Comparison of ENCODE assay signal across 1 cellular context in the genomic region with DNA sequence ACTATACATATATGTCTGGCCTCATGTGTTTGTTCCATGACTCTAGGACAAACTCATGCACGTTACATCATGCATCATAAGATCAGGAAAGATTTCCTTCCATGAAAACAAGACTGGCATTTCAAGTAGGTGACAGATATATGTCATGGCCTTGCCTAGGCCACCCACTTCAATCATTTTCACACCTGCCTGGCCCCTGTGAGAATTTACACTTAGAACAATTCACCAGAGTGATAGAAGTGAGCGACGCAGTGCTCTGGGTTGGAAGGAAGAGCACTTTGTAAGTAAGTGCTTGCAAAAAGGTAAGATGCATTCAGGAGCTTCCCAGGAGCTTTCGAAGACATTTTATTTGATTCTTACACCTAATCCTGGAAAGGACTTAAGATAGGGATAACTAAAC.
TF ChIP-seq lines count a peak whose summit lies in the region.

No MANE protein-coding gene starts in this region.

TF ChIP-seq in GM23338, 12 proteins besides CTCF, POLR2A, EP300 and RAD21:
- no peak for TF ChIP-seq ZNF114 (CRISPR knock-in tag; IDR thresholded peaks at IDR 0.05)
- no peak for TF ChIP-seq ZNF331 (CRISPR knock-in tag; IDR thresholded peaks at IDR 0.05; ENCODE audit: low read depth)
- TF ChIP-seq POLR2AphosphoS5 (IDR thresholded peaks at IDR 0.05; ENCODE audit: low read depth): no peak
- TF ChIP-seq, protein P1, sequence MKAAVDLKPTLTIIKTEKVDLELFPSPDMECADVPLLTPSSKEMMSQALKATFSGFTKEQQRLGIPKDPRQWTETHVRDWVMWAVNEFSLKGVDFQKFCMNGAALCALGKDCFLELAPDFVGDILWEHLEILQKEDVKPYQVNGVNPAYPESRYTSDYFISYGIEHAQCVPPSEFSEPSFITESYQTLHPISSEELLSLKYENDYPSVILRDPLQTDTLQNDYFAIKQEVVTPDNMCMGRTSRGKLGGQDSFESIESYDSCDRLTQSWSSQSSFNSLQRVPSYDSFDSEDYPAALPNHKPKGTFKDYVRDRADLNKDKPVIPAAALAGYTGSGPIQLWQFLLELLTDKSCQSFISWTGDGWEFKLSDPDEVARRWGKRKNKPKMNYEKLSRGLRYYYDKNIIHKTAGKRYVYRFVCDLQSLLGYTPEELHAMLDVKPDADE (IDR thresholded peaks at IDR 0.05): no peak
- no peak for TF ChIP-seq JUNB (IDR thresholded peaks at IDR 0.05; ENCODE audit: unreplicated experiment)
- TF ChIP-seq EZH2phosphoT487 (IDR thresholded peaks at IDR 0.05; ENCODE audit: unreplicated experiment): no peak
- TF ChIP-seq, protein P2, sequence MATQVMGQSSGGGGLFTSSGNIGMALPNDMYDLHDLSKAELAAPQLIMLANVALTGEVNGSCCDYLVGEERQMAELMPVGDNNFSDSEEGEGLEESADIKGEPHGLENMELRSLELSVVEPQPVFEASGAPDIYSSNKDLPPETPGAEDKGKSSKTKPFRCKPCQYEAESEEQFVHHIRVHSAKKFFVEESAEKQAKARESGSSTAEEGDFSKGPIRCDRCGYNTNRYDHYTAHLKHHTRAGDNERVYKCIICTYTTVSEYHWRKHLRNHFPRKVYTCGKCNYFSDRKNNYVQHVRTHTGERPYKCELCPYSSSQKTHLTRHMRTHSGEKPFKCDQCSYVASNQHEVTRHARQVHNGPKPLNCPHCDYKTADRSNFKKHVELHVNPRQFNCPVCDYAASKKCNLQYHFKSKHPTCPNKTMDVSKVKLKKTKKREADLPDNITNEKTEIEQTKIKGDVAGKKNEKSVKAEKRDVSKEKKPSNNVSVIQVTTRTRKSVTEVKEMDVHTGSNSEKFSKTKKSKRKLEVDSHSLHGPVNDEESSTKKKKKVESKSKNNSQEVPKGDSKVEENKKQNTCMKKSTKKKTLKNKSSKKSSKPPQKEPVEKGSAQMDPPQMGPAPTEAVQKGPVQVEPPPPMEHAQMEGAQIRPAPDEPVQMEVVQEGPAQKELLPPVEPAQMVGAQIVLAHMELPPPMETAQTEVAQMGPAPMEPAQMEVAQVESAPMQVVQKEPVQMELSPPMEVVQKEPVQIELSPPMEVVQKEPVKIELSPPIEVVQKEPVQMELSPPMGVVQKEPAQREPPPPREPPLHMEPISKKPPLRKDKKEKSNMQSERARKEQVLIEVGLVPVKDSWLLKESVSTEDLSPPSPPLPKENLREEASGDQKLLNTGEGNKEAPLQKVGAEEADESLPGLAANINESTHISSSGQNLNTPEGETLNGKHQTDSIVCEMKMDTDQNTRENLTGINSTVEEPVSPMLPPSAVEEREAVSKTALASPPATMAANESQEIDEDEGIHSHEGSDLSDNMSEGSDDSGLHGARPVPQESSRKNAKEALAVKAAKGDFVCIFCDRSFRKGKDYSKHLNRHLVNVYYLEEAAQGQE (IDR thresholded peaks at IDR 0.05; ENCODE audit: unreplicated experiment): no peak
- no peak for TF ChIP-seq STAT1 (IDR thresholded peaks at IDR 0.05; ENCODE audit: unreplicated experiment)
- TF ChIP-seq, protein P3, sequence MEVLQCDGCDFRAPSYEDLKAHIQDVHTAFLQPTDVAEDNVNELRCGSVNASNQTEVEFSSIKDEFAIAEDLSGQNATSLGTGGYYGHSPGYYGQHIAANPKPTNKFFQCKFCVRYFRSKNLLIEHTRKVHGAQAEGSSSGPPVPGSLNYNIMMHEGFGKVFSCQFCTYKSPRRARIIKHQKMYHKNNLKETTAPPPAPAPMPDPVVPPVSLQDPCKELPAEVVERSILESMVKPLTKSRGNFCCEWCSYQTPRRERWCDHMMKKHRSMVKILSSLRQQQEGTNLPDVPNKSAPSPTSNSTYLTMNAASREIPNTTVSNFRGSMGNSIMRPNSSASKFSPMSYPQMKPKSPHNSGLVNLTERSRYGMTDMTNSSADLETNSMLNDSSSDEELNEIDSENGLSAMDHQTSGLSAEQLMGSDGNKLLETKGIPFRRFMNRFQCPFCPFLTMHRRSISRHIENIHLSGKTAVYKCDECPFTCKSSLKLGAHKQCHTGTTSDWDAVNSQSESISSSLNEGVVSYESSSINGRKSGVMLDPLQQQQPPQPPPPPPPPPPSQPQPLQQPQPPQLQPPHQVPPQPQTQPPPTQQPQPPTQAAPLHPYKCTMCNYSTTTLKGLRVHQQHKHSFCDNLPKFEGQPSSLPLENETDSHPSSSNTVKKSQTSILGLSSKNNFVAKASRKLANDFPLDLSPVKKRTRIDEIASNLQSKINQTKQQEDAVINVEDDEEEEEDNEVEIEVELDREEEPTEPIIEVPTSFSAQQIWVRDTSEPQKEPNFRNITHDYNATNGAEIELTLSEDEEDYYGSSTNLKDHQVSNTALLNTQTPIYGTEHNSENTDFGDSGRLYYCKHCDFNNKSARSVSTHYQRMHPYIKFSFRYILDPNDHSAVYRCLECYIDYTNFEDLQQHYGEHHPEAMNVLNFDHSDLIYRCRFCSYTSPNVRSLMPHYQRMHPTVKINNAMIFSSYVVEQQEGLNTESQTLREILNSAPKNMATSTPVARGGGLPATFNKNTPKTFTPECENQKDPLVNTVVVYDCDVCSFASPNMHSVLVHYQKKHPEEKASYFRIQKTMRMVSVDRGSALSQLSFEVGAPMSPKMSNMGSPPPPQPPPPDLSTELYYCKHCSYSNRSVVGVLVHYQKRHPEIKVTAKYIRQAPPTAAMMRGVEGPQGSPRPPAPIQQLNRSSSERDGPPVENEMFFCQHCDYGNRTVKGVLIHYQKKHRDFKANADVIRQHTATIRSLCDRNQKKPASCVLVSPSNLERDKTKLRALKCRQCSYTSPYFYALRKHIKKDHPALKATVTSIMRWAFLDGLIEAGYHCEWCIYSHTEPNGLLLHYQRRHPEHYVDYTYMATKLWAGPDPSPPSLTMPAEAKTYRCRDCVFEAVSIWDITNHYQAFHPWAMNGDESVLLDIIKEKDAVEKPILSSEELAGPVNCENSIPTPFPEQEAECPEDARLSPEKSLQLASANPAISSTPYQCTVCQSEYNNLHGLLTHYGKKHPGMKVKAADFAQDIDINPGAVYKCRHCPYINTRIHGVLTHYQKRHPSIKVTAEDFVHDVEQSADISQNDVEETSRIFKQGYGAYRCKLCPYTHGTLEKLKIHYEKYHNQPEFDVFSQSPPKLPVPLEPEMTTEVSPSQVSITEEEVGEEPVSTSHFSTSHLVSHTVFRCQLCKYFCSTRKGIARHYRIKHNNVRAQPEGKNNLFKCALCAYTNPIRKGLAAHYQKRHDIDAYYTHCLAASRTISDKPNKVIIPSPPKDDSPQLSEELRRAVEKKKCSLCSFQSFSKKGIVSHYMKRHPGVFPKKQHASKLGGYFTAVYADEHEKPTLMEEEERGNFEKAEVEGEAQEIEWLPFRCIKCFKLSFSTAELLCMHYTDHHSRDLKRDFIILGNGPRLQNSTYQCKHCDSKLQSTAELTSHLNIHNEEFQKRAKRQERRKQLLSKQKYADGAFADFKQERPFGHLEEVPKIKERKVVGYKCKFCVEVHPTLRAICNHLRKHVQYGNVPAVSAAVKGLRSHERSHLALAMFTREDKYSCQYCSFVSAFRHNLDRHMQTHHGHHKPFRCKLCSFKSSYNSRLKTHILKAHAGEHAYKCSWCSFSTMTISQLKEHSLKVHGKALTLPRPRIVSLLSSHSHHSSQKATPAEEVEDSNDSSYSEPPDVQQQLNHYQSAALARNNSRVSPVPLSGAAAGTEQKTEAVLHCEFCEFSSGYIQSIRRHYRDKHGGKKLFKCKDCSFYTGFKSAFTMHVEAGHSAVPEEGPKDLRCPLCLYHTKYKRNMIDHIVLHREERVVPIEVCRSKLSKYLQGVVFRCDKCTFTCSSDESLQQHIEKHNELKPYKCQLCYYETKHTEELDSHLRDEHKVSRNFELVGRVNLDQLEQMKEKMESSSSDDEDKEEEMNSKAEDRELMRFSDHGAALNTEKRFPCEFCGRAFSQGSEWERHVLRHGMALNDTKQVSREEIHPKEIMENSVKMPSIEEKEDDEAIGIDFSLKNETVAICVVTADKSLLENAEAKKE (CRISPR knock-in tag; IDR thresholded peaks at IDR 0.05): no peak
- TF ChIP-seq NANOG (IDR thresholded peaks at IDR 0.05; ENCODE audit: borderline replicate concordance): no peak
- TF ChIP-seq CREB1 (CRISPR knock-in tag; IDR thresholded peaks at IDR 0.05; ENCODE audit: low read depth): no peak
- TF ChIP-seq EZH2 (IDR thresholded peaks at IDR 0.05; ENCODE audit: low read depth, unreplicated experiment): no peak
